Comparison of ENCODE assay signal across 20 cellular contexts in genomic region chrX:134167804-134168203, GRCh38.
DNase-seq lines count a peak whose midpoint lies in the region; ATAC-seq and TF ChIP-seq lines count a peak whose summit lies in the region.
"Had no signal": no experiment of that assay in that cellular context is flagged by ENCODE, and none has a peak within 500 bp of the region (broad histone marks: within the 10 kb centered on the region; RNA-seq: fewer than 3 reads in every experiment).

No MANE protein-coding gene starts in this region.

- H3K27me3 Mint-ChIP-seq in activated CD4-positive, alpha-beta T cell treated with anti-CD3 and anti-CD28 coated beads for 36 hours: no peaks in the 10 kb centered on the region
- peaks cover 6% of the 10 kb centered on the region for H3K27me3 Mint-ChIP-seq in nephron (ENCODE audit: low read depth)

- DNase-seq in activated CD4-positive, alpha-beta T cell treated with anti-CD3 and anti-CD28 coated beads for 36 hours: no peak
- no peak for DNase-seq in activated CD4-positive, alpha-beta T cell treated with anti-CD3 and anti-CD28 coated beads, Interleukin-2, amount 50 U/mL, for 4 hours
- DNase-seq in NCI-H1105 (lab: John Stamatoyannopoulos, UW): no peak
- DNase-seq in stimulated activated effector memory CD8-positive, alpha-beta T cell treated with anti-CD3 and anti-CD28 coated beads, Interleukin-12 subunit alpha, Interleukin-12 subunit beta, amount 100 ng/mL, for 72 hours (ENCODE audit: low spot score in 2 of 2): no peak
- DNase-seq: CD4-positive, alpha-beta T cell; H7; KBM-7; MG63; NCI-H1417; NCI-H1694; NCI-H2029 treated with DMSO at 0.1 percent for 48 hours; NCI-H526 treated with DMSO at 0.1 percent for 48 hours; Right ventricle myocardium superior had no signal

- peaks cover 10% of the 10 kb centered on the region for H3K4me1 Mint-ChIP-seq in activated CD4-positive, alpha-beta T cell treated with anti-CD3 and anti-CD28 coated beads for 36 hours
- H3K4me1 Mint-ChIP-seq in nephron: peaks cover 6% of the 10 kb centered on the region
- H3K4me1 Mint-ChIP-seq in stimulated activated effector memory CD8-positive, alpha-beta T cell treated with anti-CD3 and anti-CD28 coated beads, Interleukin-12 subunit alpha, Interleukin-12 subunit beta, amount 100 ng/mL, for 72 hours: peaks cover 12% of the 10 kb centered on the region

- no peaks in the 10 kb centered on the region for H3K9me3 Mint-ChIP-seq in activated CD4-positive, alpha-beta T cell treated with anti-CD3 and anti-CD28 coated beads for 36 hours (ENCODE audit: low read depth)
- H3K9me3 Mint-ChIP-seq in nephron: no peaks in the 10 kb centered on the region
- H3K9me3 Mint-ChIP-seq in stimulated activated effector memory CD8-positive, alpha-beta T cell treated with anti-CD3 and anti-CD28 coated beads, Interleukin-12 subunit alpha, Interleukin-12 subunit beta, amount 100 ng/mL, for 72 hours: no peaks in the 10 kb centered on the region
- H3K9me3 Mint-ChIP-seq: CD4-positive, alpha-beta T cell had no signal

- CTCF ChIA-PET in activated CD4-positive, alpha-beta T cell treated with anti-CD3 and anti-CD28 coated beads for 36 hours (lab: Charles Lee): interaction anchor here (0.7 kb wide), 1 partner anchor 1691 kb away, joined by 3 read pairs; no protein-coding TSS in a partner anchor

- peak overlapping the region; percentile 65 for H3K27ac ChIP-seq in 22Rv1
- peak overlapping the region; percentile 95 for H3K27ac ChIP-seq in VCaP
- H3K27ac ChIP-seq: BLaER1, PC-9, SJSA1 had no signal

- POLR2A ChIA-PET in activated CD4-positive, alpha-beta T cell treated with anti-CD3 and anti-CD28 coated beads for 36 hours (lab: Charles Lee): no interaction called here

- no peak overlapping the region for H3K4me3 Mint-ChIP-seq in activated CD4-positive, alpha-beta T cell treated with anti-CD3 and anti-CD28 coated beads for 36 hours
- H3K4me3 Mint-ChIP-seq in nephron: no peak overlapping the region
- H3K4me3 Mint-ChIP-seq in stimulated activated effector memory CD8-positive, alpha-beta T cell treated with anti-CD3 and anti-CD28 coated beads, Interleukin-12 subunit alpha, Interleukin-12 subunit beta, amount 100 ng/mL, for 72 hours: no peak overlapping the region
- H3K4me3 Mint-ChIP-seq: CD4-positive, alpha-beta T cell had no signal

- peaks cover 27% of the 10 kb centered on the region for H3K36me3 Mint-ChIP-seq in activated CD4-positive, alpha-beta T cell treated with anti-CD3 and anti-CD28 coated beads for 36 hours (ENCODE audit: low read depth)
- H3K36me3 Mint-ChIP-seq in nephron (ENCODE audit: low read depth): peaks cover 9% of the 10 kb centered on the region
- peaks cover 6% of the 10 kb centered on the region for H3K36me3 Mint-ChIP-seq in stimulated activated effector memory CD8-positive, alpha-beta T cell treated with anti-CD3 and anti-CD28 coated beads, Interleukin-12 subunit alpha, Interleukin-12 subunit beta, amount 100 ng/mL, for 72 hours

- H3K27ac Mint-ChIP-seq in activated CD4-positive, alpha-beta T cell treated with anti-CD3 and anti-CD28 coated beads for 36 hours: peak overlapping the region; percentile 55
- peak overlapping the region in 2 of 3 experiments; percentile 6 to 9 for H3K27ac Mint-ChIP-seq in nephron
- no peak overlapping the region for H3K27ac Mint-ChIP-seq in stimulated activated effector memory CD8-positive, alpha-beta T cell treated with anti-CD3 and anti-CD28 coated beads, Interleukin-12 subunit alpha, Interleukin-12 subunit beta, amount 100 ng/mL, for 72 hours
- H3K27ac Mint-ChIP-seq: CD4-positive, alpha-beta T cell had no signal

- peak; percentile 5 for ATAC-seq in activated CD4-positive, alpha-beta T cell treated with anti-CD3 and anti-CD28 coated beads for 36 hours
- no peak for ATAC-seq in stimulated activated effector memory CD8-positive, alpha-beta T cell treated with anti-CD3 and anti-CD28 coated beads, Interleukin-12 subunit alpha, Interleukin-12 subunit beta, amount 100 ng/mL, for 72 hours
- no peak for ATAC-seq in HG03354 (IDR thresholded peaks at IDR 0.05; ENCODE audit: poor library complexity, severe bottlenecking, unreplicated experiment)

- no peak for TF ChIP-seq CTCF in 22Rv1 (IDR thresholded peaks at IDR 0.05)
- no peak for TF ChIP-seq CTCF in VCaP (conservative IDR thresholded peaks at IDR 0.05)
- TF ChIP-seq CTCF in nephron (IDR thresholded peaks at IDR 0.05; ENCODE audit: unreplicated experiment in 3 of 3): no peak

- intact Hi-C loops in activated CD4-positive, alpha-beta T cell treated with anti-CD3 and anti-CD28 coated beads for 36 hours (cut with DNase I, micrococcal nuclease): no loop called here
